8 cellular contexts compared by ENCODE assay signal in the genomic region with DNA sequence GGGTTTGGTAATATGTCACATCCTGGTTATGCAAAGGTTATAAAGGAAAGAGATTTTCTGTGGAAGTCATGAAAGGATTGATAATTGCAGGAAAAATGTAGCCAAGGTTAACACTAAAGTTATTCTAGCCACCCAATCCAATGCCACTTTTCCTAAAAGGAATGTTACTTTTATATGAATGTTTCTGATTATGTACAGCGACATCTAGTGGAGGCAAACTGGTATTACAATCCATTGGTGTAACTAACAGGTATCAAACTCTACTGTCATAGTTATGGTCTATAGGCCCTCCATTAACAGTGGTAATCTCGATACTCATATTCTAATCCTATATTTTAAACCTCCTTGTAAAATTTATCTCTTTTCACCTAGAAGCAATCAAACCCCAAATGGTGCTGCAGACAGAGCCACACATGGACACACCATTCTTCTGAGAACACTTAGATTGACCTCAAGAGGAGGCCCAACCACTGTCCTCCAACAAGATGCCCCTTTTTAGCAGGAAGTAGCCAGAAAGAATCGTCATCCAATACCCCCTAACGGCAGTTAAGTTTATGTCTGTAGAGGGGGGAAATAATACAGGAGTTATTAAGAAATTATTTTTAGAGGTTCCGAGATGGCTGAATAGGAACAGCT.
DNase-seq lines count a peak whose midpoint lies in the region; FAIRE-seq and TF ChIP-seq lines count a peak whose summit lies in the region.

No MANE protein-coding gene starts in this region.

- no peak overlapping the region for H3K9ac ChIP-seq in adipocyte (ENCODE audit: low read length)

- intact Hi-C loops in transverse colon (cut with DNase I; ENCODE audit: low total_unique reads), result no loop called here

- H3K4me3 ChIP-seq in adipocyte (ENCODE audit: low read length) (no peak overlapping the region), transverse colon (no peak overlapping the region)

- H3K4me1 ChIP-seq in adipocyte (ENCODE audit: control insufficient read depth, insufficient read depth, low read length), result no peaks in the 10 kb centered on the region
- H3K4me1 ChIP-seq in transverse colon, result no peaks in the 10 kb centered on the region

- TF ChIP-seq CTCF in transverse colon (IDR thresholded peaks at IDR 0.05), result peak; percentile 64 to 88 (median 86)

- DNase-seq in GM03348 (ENCODE audit: low spot score), result peak; percentile 41
- peak; percentile 15 for DNase-seq in NCI-H1694 (lab: John Stamatoyannopoulos, UW)
- DNase-seq in adipocyte (ENCODE audit: low read depth), result peak; percentile 83
- DNase-seq in iPS-NIHi7 (ENCODE audit: extremely low spot score), result peak; percentile 11
- no peak for DNase-seq in transverse colon
- DNase-seq in NK-92 (lab: John Stamatoyannopoulos, UW; ENCODE audit: unreplicated experiment), result no peak
- DNase-seq in activated CD4-positive, alpha-beta T cell treated with anti-CD3 and anti-CD28 coated beads, Interleukin-2, amount 50 U/mL, for 4 hours, result no peak

- H3K9me3 ChIP-seq in adipocyte (ENCODE audit: control insufficient read depth, low read length) (peaks cover 13% of the 10 kb centered on the region), transverse colon (no peaks in the 10 kb centered on the region)

- in situ Hi-C loops in transverse colon (cut with MboI; ENCODE audit: low pct_ligation_motif_present in 1 of 4, low pct_unique_long_range_greater_than_20kb in 1 of 4, low sequenced_read_pairs in 3 of 4), result loop anchor here in 3 of 4 donors (10.0 kb wide), 2 partner anchors 98 to 108 kb away; a partner anchor contains a TSS

- FAIRE-seq in A204.1 (lab: Jason Lieb, UNC), result peak; percentile 92

- no peak for TF ChIP-seq EP300 in transverse colon (IDR thresholded peaks at IDR 0.05; ENCODE audit: low read depth)

- 31 to 53% methylated on average over 4 to 5 of the region's 5 CpGs for WGBS in transverse colon (ENCODE audit: low coverage in 1 of 2), 2 donors

- H3K27me3 ChIP-seq in adipocyte (replicated peaks; ENCODE audit: control insufficient read depth, insufficient read depth, low read length) (no peaks in the 10 kb centered on the region), transverse colon (no peaks in the 10 kb centered on the region)

- no peaks in the 10 kb centered on the region for H3K36me3 ChIP-seq in adipocyte (ENCODE audit: control insufficient read depth, insufficient read depth, low read length, severe bottlenecking)
- no peaks in the 10 kb centered on the region for H3K36me3 ChIP-seq in transverse colon

- H3K27ac ChIP-seq in transverse colon, result no peak overlapping the region

- TF ChIP-seq POLR2A in transverse colon (IDR thresholded peaks at IDR 0.05), result no peak

Comparison
In these comparisons a context has a peak if more than half of its experiments do, and no peak if none do; other contexts are left out.
1. DNase-seq: peak in GM03348 (single experiment), NCI-H1694 (single experiment), adipocyte (single experiment) and iPS-NIHi7 (single experiment); none in transverse colon (single experiment), NK-92 (single experiment) and activated CD4-positive, alpha-beta T cell treated with anti-CD3 and anti-CD28 coated beads, Interleukin-2, amount 50 U/mL, for 4 hours (0 of 2).